11 cellular contexts compared by ENCODE assay signal in the genomic region with DNA sequence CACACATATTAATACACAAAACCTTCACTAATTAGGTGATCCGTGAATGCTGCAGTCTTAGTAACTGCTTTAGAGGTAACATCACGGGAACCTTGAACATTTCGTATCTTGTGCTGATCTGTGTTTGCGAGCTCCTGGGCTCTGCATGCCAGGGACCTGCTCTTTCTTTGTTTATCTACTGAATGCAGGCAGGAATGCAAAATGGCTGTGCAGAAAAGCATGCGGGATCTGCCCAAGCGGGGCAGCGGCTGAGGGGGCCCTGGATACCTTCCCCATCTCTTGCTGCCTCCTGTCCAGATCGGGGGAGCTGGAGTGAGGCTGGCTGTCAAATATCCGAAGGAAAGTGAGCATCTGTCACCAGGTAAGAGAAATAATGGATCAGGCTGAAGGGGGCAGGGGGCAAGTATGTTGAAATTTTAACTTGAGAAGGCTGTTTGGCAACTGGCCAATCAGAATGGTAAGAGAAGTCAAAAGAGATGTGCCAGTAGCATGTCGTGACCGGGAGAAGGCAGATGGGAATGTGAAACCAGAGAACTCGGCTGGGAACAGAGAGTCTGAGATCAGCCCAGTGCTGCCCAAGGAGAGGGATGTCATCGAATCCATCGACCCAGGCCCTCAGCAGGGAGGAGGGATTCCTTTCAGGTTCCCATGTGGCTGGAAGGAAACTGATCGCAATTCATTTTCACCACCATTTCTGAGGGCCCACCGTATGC.
DNase-seq lines count a peak whose midpoint lies in the region; ATAC-seq and TF ChIP-seq lines count a peak whose summit lies in the region.
"Had no signal": no experiment of that assay in that cellular context is flagged by ENCODE, and none has a peak within 500 bp of the region (broad histone marks: within the 10 kb centered on the region; RNA-seq: fewer than 3 reads in every experiment).

No MANE protein-coding gene starts in this region.

- peaks cover 14% of the 10 kb centered on the region for H3K4me1 ChIP-seq in prostate gland (replicated peaks)

- H3K4me1 Mint-ChIP-seq in HFFc6 (ENCODE audit: low read depth) = peaks cover 35% of the 10 kb centered on the region
- peaks cover 0 to 2% (median 0%) of the 10 kb centered on the region in 4 donors for H3K4me1 Mint-ChIP-seq in naive thymus-derived CD8-positive, alpha-beta T cell
- H3K4me1 Mint-ChIP-seq: activated B cell treated with CpG ODN at 0.5 μM for 24 hours had no signal

- no peaks in the 10 kb centered on the region for H3K9me3 ChIP-seq in prostate gland

- H3K4me3 Mint-ChIP-seq in HFFc6 = no peak overlapping the region; the same call in 1 of the 2 replicates
- no peak overlapping the region for H3K4me3 Mint-ChIP-seq in naive thymus-derived CD8-positive, alpha-beta T cell
- H3K4me3 Mint-ChIP-seq: activated B cell treated with CpG ODN at 0.5 μM for 24 hours had no signal

- peak overlapping the region; percentile 33 to 44 for H3K27ac ChIP-seq in prostate gland

- H3K9me3 Mint-ChIP-seq in HFFc6 = no peaks in the 10 kb centered on the region
- H3K9me3 Mint-ChIP-seq in naive thymus-derived CD8-positive, alpha-beta T cell = no peaks in the 10 kb centered on the region
- H3K9me3 Mint-ChIP-seq: activated B cell treated with CpG ODN at 0.5 μM for 24 hours had no signal

- no peak for DNase-seq in HFFc6
- peak; percentile 50 for DNase-seq in NCI-H510A treated with DMSO at 0.1 percent for 48 hours (lab: John Stamatoyannopoulos, UW)
- DNase-seq in fibroblast of mammary gland (ENCODE audit: low read depth) = peak; percentile 18
- peak; percentile 63 for DNase-seq in prostate gland (ENCODE audit: low spot score)
- no peak for DNase-seq in activated naive CD4-positive, alpha-beta T cell treated with Interleukin-2 at 50 U/mL for 16 hours
- DNase-seq in GM20000 (ENCODE audit: low spot score) = no peak
- no peak for DNase-seq in naive thymus-derived CD8-positive, alpha-beta T cell
- no peak for DNase-seq in NCI-H2081 treated with DMSO at 0.1 percent for 48 hours (lab: John Stamatoyannopoulos, UW)
- DNase-seq: activated B cell treated with CpG ODN at 0.5 μM for 24 hours; small intestine; stimulated activated naive CD4-positive, alpha-beta T cell had no signal

- H3K27ac Mint-ChIP-seq in HFFc6 = peak overlapping the region; percentile 63; the same call in 1 of the 2 replicates
- no peak overlapping the region for H3K27ac Mint-ChIP-seq in naive thymus-derived CD8-positive, alpha-beta T cell
- H3K27ac Mint-ChIP-seq: activated B cell treated with CpG ODN at 0.5 μM for 24 hours had no signal

- POLR2A ChIA-PET in naive thymus-derived CD8-positive, alpha-beta T cell (lab: Charles Lee) = no interaction called here

- H3K27me3 Mint-ChIP-seq in HFFc6 (ENCODE audit: insufficient read depth) = no peaks in the 10 kb centered on the region; the same call in 1 of the 2 replicates
- H3K27me3 Mint-ChIP-seq in naive thymus-derived CD8-positive, alpha-beta T cell = no peaks in the 10 kb centered on the region
- H3K27me3 Mint-ChIP-seq: activated B cell treated with CpG ODN at 0.5 μM for 24 hours had no signal

- WGBS in prostate gland = 38% methylated on average over 16 of the region's 16 CpGs

- no peak for ATAC-seq in naive thymus-derived CD8-positive, alpha-beta T cell

- no peaks in the 10 kb centered on the region for H3K36me3 ChIP-seq in prostate gland

- H3K36me3 Mint-ChIP-seq in HFFc6 (ENCODE audit: low read depth) = peaks cover 23% of the 10 kb centered on the region
- peaks cover 0 to 3% (median 0%) of the 10 kb centered on the region in 3 donors for H3K36me3 Mint-ChIP-seq in naive thymus-derived CD8-positive, alpha-beta T cell

- intact Hi-C loops in prostate gland (cut with DNase I) = loop anchor here (10.0 kb wide), 1 partner anchor 220 kb away; no protein-coding TSS in a partner anchor

- TF ChIP-seq POLR2A in prostate gland (IDR thresholded peaks at IDR 0.05) = no peak

- no peaks in the 10 kb centered on the region for H3K27me3 ChIP-seq in prostate gland (replicated peaks; ENCODE audit: insufficient read depth)

- TF ChIP-seq CTCF in HFFc6 (IDR thresholded peaks at IDR 0.05) (no peak), fibroblast of mammary gland (conservative IDR thresholded peaks at IDR 0.05; ENCODE audit: control insufficient read depth, insufficient read depth, low read depth, low read length) (no peak), prostate gland (IDR thresholded peaks at IDR 0.05) (no peak), GM20000 (IDR thresholded peaks at IDR 0.05; ENCODE audit: extremely low read depth, missing control alignments) (no peak)

- H3K4me3 ChIP-seq in fibroblast of mammary gland (ENCODE audit: control insufficient read depth, low read depth, low read length) (no peak overlapping the region), prostate gland (no peak overlapping the region)

Comparison
In these comparisons a context has a peak if more than half of its experiments do, and no peak if none do; other contexts are left out.
1. DNase-seq: peak in NCI-H510A treated with DMSO at 0.1 percent for 48 hours (single experiment), fibroblast of mammary gland (single experiment) and prostate gland (single experiment); none in HFFc6 (single experiment), activated naive CD4-positive, alpha-beta T cell treated with Interleukin-2 at 50 U/mL for 16 hours (single experiment), GM20000 (single experiment), naive thymus-derived CD8-positive, alpha-beta T cell (0 of 10) and NCI-H2081 treated with DMSO at 0.1 percent for 48 hours (single experiment).